In genomic region chr7:140358771-140359095, GRCh38 we compare ENCODE assay signal across 12 cellular contexts. TPM values are rescaled to one million over a fixed set of nuclear protein-coding genes. Genes with fewer than 3 reads are reported as not detected.
A peak's percentile ranks its signal among the peaks of the same experiment; 100 is the strongest.
DNase-seq lines count a peak whose midpoint lies in the region; ATAC-seq and TF ChIP-seq lines count a peak whose summit lies in the region.
"Had no signal": no experiment of that assay in that cellular context is flagged by ENCODE, and none has a peak within 500 bp of the region (broad histone marks: within the 10 kb centered on the region; RNA-seq: fewer than 3 reads in every experiment).

No MANE protein-coding gene starts in this region.

- peak overlapping the region; percentile 61 to 94 (median 82) for H3K4me3 Mint-ChIP-seq in IgD-negative memory B cell
- H3K4me3 Mint-ChIP-seq in activated naive CD4-positive, alpha-beta T cell treated with anti-CD3 and anti-CD28 coated beads, Interleukin-2, amount 10 ng/mL, durations not matched to agents 7 days and 5 days = peak overlapping the region; percentile 41

- peaks cover 5 to 16% (median 12%) of the 10 kb centered on the region in 3 donors for H3K4me1 Mint-ChIP-seq in IgD-negative memory B cell
- peaks cover 31% of the 10 kb centered on the region for H3K4me1 Mint-ChIP-seq in activated naive CD4-positive, alpha-beta T cell treated with anti-CD3 and anti-CD28 coated beads, Interleukin-2, amount 10 ng/mL, durations not matched to agents 7 days and 5 days

- H3K27me3 Mint-ChIP-seq in IgD-negative memory B cell = no peaks in the 10 kb centered on the region
- H3K27me3 Mint-ChIP-seq in activated naive CD4-positive, alpha-beta T cell treated with anti-CD3 and anti-CD28 coated beads, Interleukin-2, amount 10 ng/mL, durations not matched to agents 7 days and 5 days = no peaks in the 10 kb centered on the region

- H3K27ac Mint-ChIP-seq in IgD-negative memory B cell = no peak overlapping the region
- peak overlapping the region; percentile 91 for H3K27ac Mint-ChIP-seq in activated naive CD4-positive, alpha-beta T cell treated with anti-CD3 and anti-CD28 coated beads, Interleukin-2, amount 10 ng/mL, durations not matched to agents 7 days and 5 days

- CTCF ChIA-PET in activated naive CD4-positive, alpha-beta T cell treated with anti-CD3 and anti-CD28 coated beads, Interleukin-2, amount 10 ng/mL, durations not matched to agents 7 days and 5 days (lab: Charles Lee) = interaction anchor here (0.7 kb wide), 1 partner anchor 18 kb away, joined by 3 read pairs; no protein-coding TSS in a partner anchor

- in situ Hi-C loops in brain microvascular endothelial cell (cut with HindIII; ENCODE audit: low pct_ligation_motif_present, low sequenced_read_pairs) = no loop called here

- H3K4me3 ChIP-seq in brain microvascular endothelial cell (ENCODE audit: low read depth, low read length) = no peak overlapping the region

- no peak overlapping the region for H3K27ac ChIP-seq in brain microvascular endothelial cell
- H3K27ac ChIP-seq: 22Rv1 had no signal

- H3K36me3 ChIP-seq in brain microvascular endothelial cell (replicated peaks) = peaks cover 22% of the 10 kb centered on the region

- no peaks in the 10 kb centered on the region for H3K27me3 ChIP-seq in brain microvascular endothelial cell (replicated peaks)

- H3K9me3 Mint-ChIP-seq in IgD-negative memory B cell = no peaks in the 10 kb centered on the region
- H3K9me3 Mint-ChIP-seq in activated naive CD4-positive, alpha-beta T cell treated with anti-CD3 and anti-CD28 coated beads, Interleukin-2, amount 10 ng/mL, durations not matched to agents 7 days and 5 days = no peaks in the 10 kb centered on the region

- intact Hi-C loops in sciatic nerve (cut with DNase I) = no loop called here

- H3K36me3 Mint-ChIP-seq in IgD-negative memory B cell = peaks cover 19% of the 10 kb centered on the region
- H3K36me3 Mint-ChIP-seq in activated naive CD4-positive, alpha-beta T cell treated with anti-CD3 and anti-CD28 coated beads, Interleukin-2, amount 10 ng/mL, durations not matched to agents 7 days and 5 days = peaks cover 42% of the 10 kb centered on the region

- peak; percentile 74 for DNase-seq in DMS153 (lab: John Stamatoyannopoulos, UW)
- no peak for DNase-seq in DMS153 treated with DMSO at 0.1 percent for 48 hours (lab: John Stamatoyannopoulos, UW; ENCODE audit: unreplicated experiment)
- peak; percentile 25 for DNase-seq in activated naive CD4-positive, alpha-beta T cell treated with anti-CD3 and anti-CD28 coated beads, Interleukin-2, amount 10 ng/mL, durations not matched to agents 7 days and 5 days
- DNase-seq in sciatic nerve (ENCODE audit: low spot score) = no peak
- DNase-seq in brain microvascular endothelial cell = no peak
- DNase-seq in middle frontal gyrus (ENCODE audit: extremely low spot score, low spot score) = no peak
- no peak for DNase-seq in iPS-NIHi11 (ENCODE audit: low spot score)
- DNase-seq: kidney glomerular epithelial cell had no signal

- peak; percentile 46 for ATAC-seq in sciatic nerve

- TF ChIP-seq CTCF in brain microvascular endothelial cell (IDR thresholded peaks at IDR 0.05; ENCODE audit: low read depth, low read length, missing control alignments) = no peak

RNA-seq across cellular contexts. Expression of gene SLC37A3, which starts 39.6 kb away (rescaled TPM):
- polyA plus RNA-seq in IgD-negative memory B cell = 5.4 TPM
- 56.7 TPM for total RNA-seq in sciatic nerve

RNA-seq across cellular contexts. Expression of gene RAB19, which starts 45.1 kb away (rescaled TPM):
- 0.90 TPM for polyA plus RNA-seq in IgD-negative memory B cell
- total RNA-seq in sciatic nerve = not detected
- total RNA-seq: bronchial epithelial cell, RPMI7951 had no signal

Comparison
In these comparisons a context has a peak if more than half of its experiments do, and no peak if none do; other contexts are left out.
1. DNase-seq: peak in DMS153 (single experiment) and activated naive CD4-positive, alpha-beta T cell treated with anti-CD3 and anti-CD28 coated beads, Interleukin-2, amount 10 ng/mL, durations not matched to agents 7 days and 5 days (single experiment); none in DMS153 treated with DMSO at 0.1 percent for 48 hours (single experiment), sciatic nerve (single experiment), brain microvascular endothelial cell (single experiment), middle frontal gyrus (single experiment) and iPS-NIHi11 (single experiment).